ENCODE assay signal across 10 cellular contexts in the genomic region with DNA sequence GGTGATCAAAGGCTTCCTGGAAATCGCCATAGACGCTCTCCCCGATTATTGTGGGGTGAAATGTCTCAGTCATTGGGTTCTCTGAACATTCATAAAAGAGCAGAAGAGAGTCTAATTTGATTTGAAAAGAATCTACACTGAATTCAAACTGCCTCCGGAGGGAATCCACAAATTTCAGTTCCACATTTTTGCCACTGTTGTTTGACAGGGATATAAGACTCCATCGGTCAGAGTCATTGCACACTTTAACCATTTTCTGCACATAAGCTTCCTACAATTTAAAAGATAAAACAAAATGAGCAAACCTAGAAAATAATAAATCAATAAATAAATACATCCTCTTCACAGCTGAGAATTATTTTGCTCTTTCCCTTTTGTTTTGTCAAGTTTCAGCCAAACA. TPM values are rescaled to one million over a fixed set of nuclear protein-coding genes. Genes with fewer than 3 reads are reported as not detected.
A peak's percentile ranks its signal among the peaks of the same experiment; 100 is the strongest.
DNase-seq lines count a peak whose midpoint lies in the region; ATAC-seq and TF ChIP-seq lines count a peak whose summit lies in the region.
"Had no signal": no experiment of that assay in that cellular context is flagged by ENCODE, and none has a peak within 500 bp of the region (broad histone marks: within the 10 kb centered on the region; RNA-seq: fewer than 3 reads in every experiment).

No MANE protein-coding gene starts in this region.

- CTCF ChIA-PET in CD8-positive, alpha-beta T cell (lab: Charles Lee) = interaction anchor here (0.7 kb wide), 1 partner anchor 307 kb away, joined by 3 read pairs; no protein-coding TSS in a partner anchor

- no peak overlapping the region for H3K27ac Mint-ChIP-seq in CD8-positive, alpha-beta T cell
- H3K27ac Mint-ChIP-seq: activated T-helper 2 cell treated with anti-CD3 and anti-CD28 coated beads, Interferon-gamma antibody, Interleukin-2, Interleukin-4, amounts not matched to agents 10 μg/mL and 5 μg/mL and 100 μg/mL, durations not matched to agents 14 hours and 24 hours and 36 hours had no signal

- WGBS in psoas muscle, 3 donors = 25 to 60% (median 26%) methylated on average over 5 of the region's 5 CpGs

- no peaks in the 10 kb centered on the region for H3K27me3 ChIP-seq in CD8-positive, alpha-beta T cell (ENCODE audit: insufficient read depth, low read length)
- H3K27me3 ChIP-seq in RWPE2 (ENCODE audit: insufficient read depth, poor library complexity, severe bottlenecking) = no peaks in the 10 kb centered on the region
- no peaks in the 10 kb centered on the region for H3K27me3 ChIP-seq in psoas muscle (ENCODE audit: insufficient read depth in 3 of 3, low read length in 2 of 3)

- ATAC-seq in CD8-positive, alpha-beta T cell = no peak
- ATAC-seq in RWPE2 (ENCODE audit: low read depth) (no peak), psoas muscle (no peak), HG03442 (IDR thresholded peaks at IDR 0.05; ENCODE audit: unreplicated experiment) (no peak), HG02759 (IDR thresholded peaks at IDR 0.05; ENCODE audit: unreplicated experiment) (no peak), HG03039 (IDR thresholded peaks at IDR 0.05; ENCODE audit: unreplicated experiment) (no peak)

- peak overlapping the region; percentile 96 for H3K4me3 Mint-ChIP-seq in CD8-positive, alpha-beta T cell

- peaks cover 25% of the 10 kb centered on the region for H3K4me1 ChIP-seq in CD8-positive, alpha-beta T cell (ENCODE audit: insufficient read depth, low read length)
- H3K4me1 ChIP-seq in RWPE2 (ENCODE audit: insufficient read depth, poor library complexity, severe bottlenecking) = no peaks in the 10 kb centered on the region
- peaks cover 26% of the 10 kb centered on the region for H3K4me1 ChIP-seq in psoas muscle

- no peaks in the 10 kb centered on the region for H3K36me3 ChIP-seq in CD8-positive, alpha-beta T cell (ENCODE audit: insufficient read depth, low read length)
- peaks cover 15% of the 10 kb centered on the region for H3K36me3 ChIP-seq in RWPE2 (ENCODE audit: low read depth)
- no peaks in the 10 kb centered on the region for H3K36me3 ChIP-seq in psoas muscle (ENCODE audit: insufficient read depth in 1 of 2, low read depth in 1 of 2)

- POLR2A ChIA-PET in CD8-positive, alpha-beta T cell (lab: Charles Lee) = no interaction called here

- TF ChIP-seq CTCF in CD8-positive, alpha-beta T cell (IDR thresholded peaks at IDR 0.05) = no peak
- TF ChIP-seq CTCF in RWPE2 (IDR thresholded peaks at IDR 0.05; ENCODE audit: poor library complexity, severe bottlenecking) (no peak), fibroblast of pulmonary artery (IDR thresholded peaks at IDR 0.05; ENCODE audit: low read length, missing control alignments) (no peak), psoas muscle (IDR thresholded peaks at IDR 0.05) (no peak)

- peaks cover 13% of the 10 kb centered on the region for H3K27me3 Mint-ChIP-seq in CD8-positive, alpha-beta T cell (ENCODE audit: low read depth)

- intact Hi-C loops in CD8-positive, alpha-beta T cell (cut with DNase I, micrococcal nuclease) = loop anchor here (2.0 to 10.0 kb wide), 7 partner anchors 497 to 1885 kb away; partner anchors contain the start of genes DOP1A (in 1 of the 2), ELOVL4 (in 1 of the 2), IBTK (in 1 of the 2) and PGM3 (in 1 of the 2)
- intact Hi-C loops in psoas muscle (cut with DNase I) = loop anchor here (5.0 to 10.0 kb wide), 3 partner anchors 53 to 1535 kb away; no protein-coding TSS in a partner anchor

- no peak for DNase-seq in CD8-positive, alpha-beta T cell
- DNase-seq in RWPE2 (ENCODE audit: low spot score) (no peak), fibroblast of pulmonary artery (ENCODE audit: low read depth) (peak; percentile 14), psoas muscle (no peak), T-helper 2 cell (no peak)
- DNase-seq: NCI-H446 treated with DMSO at 0.1 percent for 48 hours had no signal

- peaks cover 34% of the 10 kb centered on the region for H3K36me3 Mint-ChIP-seq in CD8-positive, alpha-beta T cell

- H3K27ac ChIP-seq in CD8-positive, alpha-beta T cell (ENCODE audit: low read depth, low read length) = no peak overlapping the region
- H3K27ac ChIP-seq in RWPE2 (ENCODE audit: poor library complexity, severe bottlenecking) (no peak overlapping the region), psoas muscle (peak overlapping the region; percentile 88)

- no peak overlapping the region for H3K4me3 ChIP-seq in CD8-positive, alpha-beta T cell (ENCODE audit: low read depth, low read length)
- peak overlapping the region; percentile 78 for H3K4me3 ChIP-seq in RWPE2 (ENCODE audit: severe bottlenecking)
- H3K4me3 ChIP-seq in fibroblast of pulmonary artery (replicated peaks; ENCODE audit: low read depth, low read length) = peak overlapping the region; percentile 89
- H3K4me3 ChIP-seq in psoas muscle = peak overlapping the region; percentile 75

- peaks cover 47% of the 10 kb centered on the region for H3K4me1 Mint-ChIP-seq in CD8-positive, alpha-beta T cell (ENCODE audit: low read depth)

- H3K9me3 Mint-ChIP-seq in CD8-positive, alpha-beta T cell = no peaks in the 10 kb centered on the region
- H3K9me3 Mint-ChIP-seq: activated T-helper 2 cell treated with anti-CD3 and anti-CD28 coated beads, Interferon-gamma antibody, Interleukin-2, Interleukin-4, amounts not matched to agents 10 μg/mL and 5 μg/mL and 100 μg/mL, durations not matched to agents 14 hours and 24 hours and 36 hours had no signal

- H3K9me3 ChIP-seq in CD8-positive, alpha-beta T cell (ENCODE audit: low read length) = no peaks in the 10 kb centered on the region
- H3K9me3 ChIP-seq in RWPE2 (ENCODE audit: severe bottlenecking) (no peaks in the 10 kb centered on the region), psoas muscle (no peaks in the 10 kb centered on the region)

RNA-seq across cellular contexts. Expression of gene TENT5A, which starts 2.3 kb away (rescaled TPM):
- total RNA-seq in CD8-positive, alpha-beta T cell = 1 to 10 TPM; 7.5 to 7.7 TPM
- 1 to 10 TPM; 2.1 to 4.3 (median 2.6) TPM for total RNA-seq in psoas muscle
- 1 to 10 TPM in 1 of 3 donors, under 1 TPM in 2; 0.94 to 1.8 (median 0.99) TPM for polyA plus RNA-seq in psoas muscle
